Comparison of ENCODE assay signal across 9 cellular contexts in the genomic region with DNA sequence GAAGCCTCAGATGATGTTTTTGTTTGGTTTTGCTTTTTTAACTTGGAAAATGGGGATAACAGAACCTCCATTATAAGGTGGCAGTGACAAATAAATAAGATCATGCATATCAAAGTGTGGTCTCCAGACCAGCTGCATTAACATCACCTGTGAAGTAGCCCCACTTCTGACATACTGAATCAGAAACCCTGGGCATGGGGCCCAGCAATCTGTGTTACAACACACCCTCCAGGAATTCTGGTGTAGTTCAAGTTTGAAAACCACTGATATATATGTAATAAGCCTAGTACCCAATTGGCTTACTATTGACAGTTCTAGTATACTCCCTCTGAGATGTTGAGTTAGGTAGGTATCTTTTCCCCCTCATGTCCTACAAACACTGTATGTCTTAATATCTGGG. TPM values are rescaled to one million over a fixed set of nuclear protein-coding genes. Genes with fewer than 3 reads are reported as not detected.
DNase-seq lines count a peak whose midpoint lies in the region; ATAC-seq and TF ChIP-seq lines count a peak whose summit lies in the region.
"Had no signal": no experiment of that assay in that cellular context is flagged by ENCODE, and none has a peak within 500 bp of the region (broad histone marks: within the 10 kb centered on the region; RNA-seq: fewer than 3 reads in every experiment).

No MANE protein-coding gene starts in this region.

- H3K9me3 Mint-ChIP-seq in T-helper 2 cell treated with Interferon-gamma antibody and Interleukin-4, amounts not matched to agents 5 μg/mL and 100 μg/mL, for 36 hours: no peaks in the 10 kb centered on the region

- peak overlapping the region; percentile 46 for H3K27ac ChIP-seq in suprapubic skin

- peaks cover 69% of the 10 kb centered on the region for H3K4me1 Mint-ChIP-seq in T-helper 2 cell treated with Interferon-gamma antibody and Interleukin-4, amounts not matched to agents 5 μg/mL and 100 μg/mL, for 36 hours (ENCODE audit: low read depth)

- peak overlapping the region; percentile 78 for H3K4me3 Mint-ChIP-seq in T-helper 2 cell treated with Interferon-gamma antibody and Interleukin-4, amounts not matched to agents 5 μg/mL and 100 μg/mL, for 36 hours

- no peak overlapping the region for H3K4me3 ChIP-seq in astrocyte of the cerebellum (ENCODE audit: low read depth, low read length)
- H3K4me3 ChIP-seq in suprapubic skin: no peak overlapping the region

- in situ Hi-C loops in astrocyte of the cerebellum (cut with HindIII; ENCODE audit: low sequenced_read_pairs): no loop called here

- TF ChIP-seq POLR2A in suprapubic skin (IDR thresholded peaks at IDR 0.05): no peak

- peaks cover 7% of the 10 kb centered on the region for H3K36me3 Mint-ChIP-seq in T-helper 2 cell treated with Interferon-gamma antibody and Interleukin-4, amounts not matched to agents 5 μg/mL and 100 μg/mL, for 36 hours (ENCODE audit: low read depth)

- no peaks in the 10 kb centered on the region for H3K9me3 ChIP-seq in suprapubic skin

- no peak for DNase-seq in T-helper 2 cell treated with Interferon-gamma antibody and Interleukin-4, amounts not matched to agents 5 μg/mL and 100 μg/mL, for 36 hours (ENCODE audit: low spot score)
- no peak for DNase-seq in T-helper 2 cell
- DNase-seq in astrocyte of the cerebellum (ENCODE audit: low read depth): peak; percentile 87
- peak; percentile 94 for DNase-seq in iris pigment epithelial cell (ENCODE audit: low read depth)
- DNase-seq in suprapubic skin (ENCODE audit: low spot score in 2 of 2): no peak
- no peak for DNase-seq in DMS153 (lab: John Stamatoyannopoulos, UW)
- DNase-seq in putamen (ENCODE audit: low spot score): no peak
- DNase-seq: NCI-H1436 treated with DMSO at 0.1 percent for 48 hours had no signal

- no peaks in the 10 kb centered on the region for H3K27me3 ChIP-seq in suprapubic skin

- peak overlapping the region; percentile 82 for H3K27ac Mint-ChIP-seq in T-helper 2 cell treated with Interferon-gamma antibody and Interleukin-4, amounts not matched to agents 5 μg/mL and 100 μg/mL, for 36 hours

- ATAC-seq in HG03139 (IDR thresholded peaks at IDR 0.05; ENCODE audit: unreplicated experiment): no peak

- H3K4me1 ChIP-seq in suprapubic skin: peaks cover 55% of the 10 kb centered on the region

- TF ChIP-seq CTCF in astrocyte of the cerebellum (IDR thresholded peaks at IDR 0.05; ENCODE audit: low read depth, low read length, missing control alignments): no peak
- TF ChIP-seq CTCF in suprapubic skin (IDR thresholded peaks at IDR 0.05): no peak

- H3K36me3 ChIP-seq in suprapubic skin: no peaks in the 10 kb centered on the region

- H3K27me3 Mint-ChIP-seq in T-helper 2 cell treated with Interferon-gamma antibody and Interleukin-4, amounts not matched to agents 5 μg/mL and 100 μg/mL, for 36 hours (ENCODE audit: low read depth): no peaks in the 10 kb centered on the region

- TF ChIP-seq EP300 in suprapubic skin (IDR thresholded peaks at IDR 0.05): no peak

RNA-seq across cellular contexts. Expression of a gene that starts 24.1 kb away (rescaled TPM):
- 10 to 100 TPM; 33.1 to 55.5 (median 43.0) TPM for total RNA-seq in suprapubic skin

RNA-seq across cellular contexts. Expression of a gene that starts 48.0 kb away (rescaled TPM):
- 100 to 1,000 TPM; 122 to 139 (median 125) TPM for total RNA-seq in suprapubic skin

Comparison
In these comparisons a context has a peak if more than half of its experiments do, and no peak if none do; other contexts are left out.
1. DNase-seq: peak in astrocyte of the cerebellum (single experiment) and iris pigment epithelial cell (single experiment); none in T-helper 2 cell treated with Interferon-gamma antibody and Interleukin-4, amounts not matched to agents 5 μg/mL and 100 μg/mL, for 36 hours (single experiment), T-helper 2 cell (0 of 5), suprapubic skin (0 of 2), DMS153 (single experiment) and putamen (single experiment).